In genomic region chr15:33963831-33964664, GRCh38 we compare ENCODE assay signal across 8 cellular contexts. TPM values are rescaled to one million over a fixed set of nuclear protein-coding genes. Genes with fewer than 3 reads are reported as not detected.
DNase-seq lines count a peak whose midpoint lies in the region; ATAC-seq and TF ChIP-seq lines count a peak whose summit lies in the region.

No MANE protein-coding gene starts in this region.

- no peak overlapping the region for H3K4me3 Mint-ChIP-seq in activated CD8-positive, alpha-beta T cell treated with anti-CD3 and anti-CD28 coated beads for 36 hours
- no peak overlapping the region for H3K4me3 Mint-ChIP-seq in activated T-helper 1 cell treated with anti-CD3 and anti-CD28 coated beads, Interleukin-12 subunit alpha, Interleukin-12 subunit beta, Interleukin-2, Interleukin-4 antibody, amounts not matched to agents 30 ng/mL and 10 ng/mL and 1 ng/mL, durations not matched to agents 14 hours and 24 hours and 36 hours

- intact Hi-C loops in activated CD8-positive, alpha-beta T cell treated with anti-CD3 and anti-CD28 coated beads for 36 hours (cut with micrococcal nuclease) = loop anchor here (10.0 kb wide), 1 partner anchor 229 kb away; no protein-coding TSS in a partner anchor
- intact Hi-C loops in left colon (cut with DNase I, micrococcal nuclease) = loop anchor here in 1 of 2 donors (10.0 kb wide), 1 partner anchor 229 kb away; no protein-coding TSS in a partner anchor
- intact Hi-C loops in activated T-helper 1 cell treated with anti-CD3 and anti-CD28 coated beads, Interleukin-12 subunit alpha, Interleukin-12 subunit beta, Interleukin-2, Interleukin-4 antibody, amounts not matched to agents 30 ng/mL and 10 ng/mL and 1 ng/mL, durations not matched to agents 14 hours and 24 hours and 36 hours (cut with micrococcal nuclease) = loop anchor here (5.0 kb wide), 1 partner anchor 227 kb away; no protein-coding TSS in a partner anchor

- H3K27ac Mint-ChIP-seq in activated CD8-positive, alpha-beta T cell treated with anti-CD3 and anti-CD28 coated beads for 36 hours = no peak overlapping the region
- H3K27ac Mint-ChIP-seq in activated T-helper 1 cell treated with anti-CD3 and anti-CD28 coated beads, Interleukin-12 subunit alpha, Interleukin-12 subunit beta, Interleukin-2, Interleukin-4 antibody, amounts not matched to agents 30 ng/mL and 10 ng/mL and 1 ng/mL, durations not matched to agents 14 hours and 24 hours and 36 hours = no peak overlapping the region

- no peaks in the 10 kb centered on the region for H3K27me3 Mint-ChIP-seq in activated CD8-positive, alpha-beta T cell treated with anti-CD3 and anti-CD28 coated beads for 36 hours
- no peaks in the 10 kb centered on the region for H3K27me3 Mint-ChIP-seq in activated T-helper 1 cell treated with anti-CD3 and anti-CD28 coated beads, Interleukin-12 subunit alpha, Interleukin-12 subunit beta, Interleukin-2, Interleukin-4 antibody, amounts not matched to agents 30 ng/mL and 10 ng/mL and 1 ng/mL, durations not matched to agents 14 hours and 24 hours and 36 hours (ENCODE audit: insufficient read depth)

- CTCF ChIA-PET in activated CD8-positive, alpha-beta T cell treated with anti-CD3 and anti-CD28 coated beads for 36 hours (lab: Charles Lee) = interaction anchor here (0.6 to 2.9 kb wide), 4 partner anchors 24 to 229 kb away, joined by 3 to 16 read pairs (median 3); no protein-coding TSS in a partner anchor

- POLR2A ChIA-PET in activated CD8-positive, alpha-beta T cell treated with anti-CD3 and anti-CD28 coated beads for 36 hours (lab: Charles Lee) = interaction anchor here (0.6 kb wide), 1 partner anchor 13 kb away, joined by 3 read pairs; no protein-coding TSS in a partner anchor

- H3K36me3 Mint-ChIP-seq in activated CD8-positive, alpha-beta T cell treated with anti-CD3 and anti-CD28 coated beads for 36 hours (ENCODE audit: low read depth) = no peaks in the 10 kb centered on the region
- no peaks in the 10 kb centered on the region for H3K36me3 Mint-ChIP-seq in activated T-helper 1 cell treated with anti-CD3 and anti-CD28 coated beads, Interleukin-12 subunit alpha, Interleukin-12 subunit beta, Interleukin-2, Interleukin-4 antibody, amounts not matched to agents 30 ng/mL and 10 ng/mL and 1 ng/mL, durations not matched to agents 14 hours and 24 hours and 36 hours (ENCODE audit: low read depth)

- ATAC-seq in activated CD8-positive, alpha-beta T cell treated with anti-CD3 and anti-CD28 coated beads for 36 hours = no peak
- ATAC-seq in left colon (peak; percentile 34), GM21576 (IDR thresholded peaks at IDR 0.05; ENCODE audit: unreplicated experiment) (no peak), GM19395 (IDR thresholded peaks at IDR 0.05; ENCODE audit: unreplicated experiment) (no peak)

- H3K9me3 Mint-ChIP-seq in activated CD8-positive, alpha-beta T cell treated with anti-CD3 and anti-CD28 coated beads for 36 hours = no peaks in the 10 kb centered on the region
- H3K9me3 Mint-ChIP-seq in activated T-helper 1 cell treated with anti-CD3 and anti-CD28 coated beads, Interleukin-12 subunit alpha, Interleukin-12 subunit beta, Interleukin-2, Interleukin-4 antibody, amounts not matched to agents 30 ng/mL and 10 ng/mL and 1 ng/mL, durations not matched to agents 14 hours and 24 hours and 36 hours = no peaks in the 10 kb centered on the region

- peak; percentile 50 for DNase-seq in DMS 273 (lab: John Stamatoyannopoulos, UW; ENCODE audit: unreplicated experiment)
- no peak for DNase-seq in DMS 273 treated with DMSO at 0.1 percent for 48 hours (lab: John Stamatoyannopoulos, UW)
- DNase-seq in LHCN-M2 (ENCODE audit: low read depth) = peak; percentile 43
- no peak for DNase-seq in activated CD8-positive, alpha-beta T cell treated with anti-CD3 and anti-CD28 coated beads for 36 hours
- no peak for DNase-seq in left colon
- DNase-seq in activated T-helper 1 cell treated with anti-CD3 and anti-CD28 coated beads, Interleukin-12 subunit alpha, Interleukin-12 subunit beta, Interleukin-2, Interleukin-4 antibody, amounts not matched to agents 30 ng/mL and 10 ng/mL and 1 ng/mL, durations not matched to agents 14 hours and 24 hours and 36 hours (ENCODE audit: low spot score) = no peak

- peaks cover 2% of the 10 kb centered on the region for H3K4me1 Mint-ChIP-seq in activated CD8-positive, alpha-beta T cell treated with anti-CD3 and anti-CD28 coated beads for 36 hours (ENCODE audit: low read depth)
- H3K4me1 Mint-ChIP-seq in activated T-helper 1 cell treated with anti-CD3 and anti-CD28 coated beads, Interleukin-12 subunit alpha, Interleukin-12 subunit beta, Interleukin-2, Interleukin-4 antibody, amounts not matched to agents 30 ng/mL and 10 ng/mL and 1 ng/mL, durations not matched to agents 14 hours and 24 hours and 36 hours (ENCODE audit: low read depth) = no peaks in the 10 kb centered on the region

- TF ChIP-seq CTCF in activated CD8-positive, alpha-beta T cell treated with anti-CD3 and anti-CD28 coated beads for 36 hours (IDR thresholded peaks at IDR 0.05) = peak; percentile 40

RNA-seq across cellular contexts. Expression of gene CHRM5, which starts 4.2 kb away (rescaled TPM):
- total RNA-seq in LHCN-M2 (2014; rRNA removed) = 0.06 TPM in 2 replicates
- 0.06 TPM for polyA plus RNA-seq in LHCN-M2 (2012)
- total RNA-seq in activated CD8-positive, alpha-beta T cell treated with anti-CD3 and anti-CD28 coated beads for 36 hours = not detected
- total RNA-seq in left colon = not detected
- not detected in 2 replicates for total RNA-seq in activated T-helper 1 cell treated with anti-CD3 and anti-CD28 coated beads, Interleukin-12 subunit alpha, Interleukin-12 subunit beta, Interleukin-2, Interleukin-4 antibody, amounts not matched to agents 30 ng/mL and 10 ng/mL and 1 ng/mL, durations not matched to agents 14 hours and 24 hours and 36 hours

Comparison
In these comparisons a context has a peak if more than half of its experiments do, and no peak if none do; other contexts are left out.
1. DNase-seq: peak in DMS 273 (single experiment) and LHCN-M2 (single experiment); none in DMS 273 treated with DMSO at 0.1 percent for 48 hours (single experiment), activated CD8-positive, alpha-beta T cell treated with anti-CD3 and anti-CD28 coated beads for 36 hours (single experiment), left colon (0 of 2) and activated T-helper 1 cell treated with anti-CD3 and anti-CD28 coated beads, Interleukin-12 subunit alpha, Interleukin-12 subunit beta, Interleukin-2, Interleukin-4 antibody, amounts not matched to agents 30 ng/mL and 10 ng/mL and 1 ng/mL, durations not matched to agents 14 hours and 24 hours and 36 hours (single experiment).